1 cellular context compared by ENCODE assay signal in the genomic region with DNA sequence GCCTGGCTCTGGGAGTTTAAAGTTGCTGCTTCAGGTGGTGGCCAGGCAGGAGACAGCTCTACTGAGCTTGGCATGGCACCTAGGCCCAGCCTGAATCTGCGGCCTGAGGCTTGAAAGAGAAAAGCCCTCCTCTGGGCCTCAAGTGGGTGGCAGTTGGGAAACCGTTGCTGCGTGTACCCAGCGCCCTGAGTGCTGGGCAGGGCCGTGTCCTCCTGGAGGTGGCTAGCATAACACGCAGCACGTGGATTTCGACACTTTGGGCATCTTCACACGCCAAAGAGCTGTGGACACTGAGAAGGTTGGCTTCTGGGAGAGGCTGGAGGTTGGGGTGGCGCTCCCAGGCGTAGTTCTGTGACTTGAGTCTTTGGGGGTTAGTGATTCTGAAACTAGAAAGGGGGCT.
TF ChIP-seq lines count a peak whose summit lies in the region.

No MANE protein-coding gene starts in this region.

TF ChIP-seq in GM12878, 131 proteins besides CTCF, POLR2A, EP300 and RAD21:
- TF ChIP-seq GABPA (IDR thresholded peaks at IDR 0.05; ENCODE audit: low read depth), result no peak
- TF ChIP-seq ATF2 (IDR thresholded peaks at IDR 0.05; ENCODE audit: low read length), result no peak
- TF ChIP-seq, protein P1, sequence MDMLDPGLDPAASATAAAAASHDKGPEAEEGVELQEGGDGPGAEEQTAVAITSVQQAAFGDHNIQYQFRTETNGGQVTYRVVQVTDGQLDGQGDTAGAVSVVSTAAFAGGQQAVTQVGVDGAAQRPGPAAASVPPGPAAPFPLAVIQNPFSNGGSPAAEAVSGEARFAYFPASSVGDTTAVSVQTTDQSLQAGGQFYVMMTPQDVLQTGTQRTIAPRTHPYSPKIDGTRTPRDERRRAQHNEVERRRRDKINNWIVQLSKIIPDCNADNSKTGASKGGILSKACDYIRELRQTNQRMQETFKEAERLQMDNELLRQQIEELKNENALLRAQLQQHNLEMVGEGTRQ (IDR thresholded peaks at IDR 0.05; ENCODE audit: borderline replicate concordance, low read depth, low read length), result no peak
- TF ChIP-seq RFX5 (IDR thresholded peaks at IDR 0.05; ENCODE audit: low read depth, low read length), result no peak
- no peak for TF ChIP-seq FOS (IDR thresholded peaks at IDR 0.05; ENCODE audit: borderline replicate concordance, extremely low read depth, insufficient read length)
- TF ChIP-seq, protein P2, sequence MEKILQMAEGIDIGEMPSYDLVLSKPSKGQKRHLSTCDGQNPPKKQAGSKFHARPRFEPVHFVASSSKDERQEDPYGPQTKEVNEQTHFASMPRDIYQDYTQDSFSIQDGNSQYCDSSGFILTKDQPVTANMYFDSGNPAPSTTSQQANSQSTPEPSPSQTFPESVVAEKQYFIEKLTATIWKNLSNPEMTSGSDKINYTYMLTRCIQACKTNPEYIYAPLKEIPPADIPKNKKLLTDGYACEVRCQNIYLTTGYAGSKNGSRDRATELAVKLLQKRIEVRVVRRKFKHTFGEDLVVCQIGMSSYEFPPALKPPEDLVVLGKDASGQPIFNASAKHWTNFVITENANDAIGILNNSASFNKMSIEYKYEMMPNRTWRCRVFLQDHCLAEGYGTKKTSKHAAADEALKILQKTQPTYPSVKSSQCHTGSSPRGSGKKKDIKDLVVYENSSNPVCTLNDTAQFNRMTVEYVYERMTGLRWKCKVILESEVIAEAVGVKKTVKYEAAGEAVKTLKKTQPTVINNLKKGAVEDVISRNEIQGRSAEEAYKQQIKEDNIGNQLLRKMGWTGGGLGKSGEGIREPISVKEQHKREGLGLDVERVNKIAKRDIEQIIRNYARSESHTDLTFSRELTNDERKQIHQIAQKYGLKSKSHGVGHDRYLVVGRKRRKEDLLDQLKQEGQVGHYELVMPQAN (conservative IDR thresholded peaks at IDR 0.05), result no peak
- TF ChIP-seq HCFC1 (IDR thresholded peaks at IDR 0.05; ENCODE audit: low read length), result no peak
- TF ChIP-seq CHD2 (IDR thresholded peaks at IDR 0.05; ENCODE audit: borderline replicate concordance, low read depth, low read length), result no peak
- TF ChIP-seq TAF1 (IDR thresholded peaks at IDR 0.05; ENCODE audit: borderline replicate concordance, low read depth, low read length), result no peak
TF ChIP-seq in GM12878: peak in this region for 0.
